ENCODE assay signal across 21 cellular contexts in genomic region chr11:74673956-74674355, GRCh38. TPM values are rescaled to one million over a fixed set of nuclear protein-coding genes. Genes with fewer than 3 reads are reported as not detected.
A peak's percentile ranks its signal among the peaks of the same experiment; 100 is the strongest.
DNase-seq lines count a peak whose midpoint lies in the region; TF ChIP-seq lines count a peak whose summit lies in the region.
"Had no signal": no experiment of that assay in that cellular context is flagged by ENCODE, and none has a peak within 500 bp of the region (broad histone marks: within the 10 kb centered on the region; RNA-seq: fewer than 3 reads in every experiment).

No MANE protein-coding gene starts in this region.

- H3K27ac ChIP-seq in endodermal cell (ENCODE audit: low read depth, low read length): no peak overlapping the region
- H3K27ac ChIP-seq in osteoblast (ENCODE audit: low read depth, low read length): peak overlapping the region; percentile 98
- H3K27ac ChIP-seq in transverse colon: peak overlapping the region; percentile 67 to 81 (median 74)
- no peak overlapping the region for H3K27ac ChIP-seq in testis

- TF ChIP-seq CTCF in endodermal cell (conservative IDR thresholded peaks at IDR 0.05) (no peak), osteoblast (IDR thresholded peaks at IDR 0.05; ENCODE audit: extremely low read depth, low read depth, low read length) (no peak), transverse colon (IDR thresholded peaks at IDR 0.05) (no peak), testis (IDR thresholded peaks at IDR 0.05) (no peak)

- H3K4me1 Mint-ChIP-seq in endodermal cell: peaks cover 8% of the 10 kb centered on the region
- H3K4me1 Mint-ChIP-seq in activated T-helper 2 cell treated with anti-CD3 and anti-CD28 coated beads, Interferon-gamma antibody, Interleukin-2, Interleukin-4, amounts not matched to agents 10 μg/mL and 5 μg/mL and 100 μg/mL, durations not matched to agents 14 hours and 24 hours and 36 hours (ENCODE audit: low read depth): no peaks in the 10 kb centered on the region
- H3K4me1 Mint-ChIP-seq: CD8-positive, alpha-beta memory T cell had no signal

- no peaks in the 10 kb centered on the region for H4K20me1 ChIP-seq in osteoblast (ENCODE audit: insufficient read depth, low read length)

- no peak for TF ChIP-seq EP300 in transverse colon (IDR thresholded peaks at IDR 0.05; ENCODE audit: low read depth)

- no peaks in the 10 kb centered on the region for H3K27me3 ChIP-seq in endodermal cell (ENCODE audit: control insufficient read depth, insufficient read depth, low read length, poor library complexity, severe bottlenecking)
- H3K27me3 ChIP-seq in osteoblast (ENCODE audit: insufficient read depth, low read length): no peaks in the 10 kb centered on the region
- no peaks in the 10 kb centered on the region for H3K27me3 ChIP-seq in transverse colon
- H3K27me3 ChIP-seq in testis: no peaks in the 10 kb centered on the region

- intact Hi-C loops in transverse colon (cut with DNase I; ENCODE audit: low total_unique reads) (no loop called here), testis (cut with DNase I; ENCODE audit: low total_unique reads) (no loop called here)
- intact Hi-C loops in activated T-helper 2 cell treated with anti-CD3 and anti-CD28 coated beads, Interferon-gamma antibody, Interleukin-2, Interleukin-4, amounts not matched to agents 10 μg/mL and 5 μg/mL and 100 μg/mL, durations not matched to agents 14 hours and 24 hours and 36 hours (cut with micrococcal nuclease): no loop called here

- H3K9me3 ChIP-seq in endodermal cell (ENCODE audit: control insufficient read depth, low read length) (no peaks in the 10 kb centered on the region), osteoblast (ENCODE audit: low read depth, low read length) (no peaks in the 10 kb centered on the region), transverse colon (no peaks in the 10 kb centered on the region), testis (no peaks in the 10 kb centered on the region)

- H3K9ac ChIP-seq in endodermal cell (ENCODE audit: extremely low read depth, low read length, poor library complexity, severe bottlenecking): no peak overlapping the region

- no peak overlapping the region for H3K27ac Mint-ChIP-seq in endodermal cell
- no peak overlapping the region for H3K27ac Mint-ChIP-seq in activated T-helper 2 cell treated with anti-CD3 and anti-CD28 coated beads, Interferon-gamma antibody, Interleukin-2, Interleukin-4, amounts not matched to agents 10 μg/mL and 5 μg/mL and 100 μg/mL, durations not matched to agents 14 hours and 24 hours and 36 hours
- H3K27ac Mint-ChIP-seq: activated naive CD8-positive, alpha-beta T cell treated with anti-CD3 and anti-CD28 coated beads, Interleukin-2, amount 10 ng/mL, durations not matched to agents 7 days and 5 days; T-helper 1 cell treated with Interleukin-12 subunit alpha and Interleukin-12 subunit beta and Interleukin-4 antibody, amounts not matched to agents 30 μg/mL and 1 μg/mL, for 36 hours had no signal

- in situ Hi-C loops in transverse colon (cut with MboI; ENCODE audit: low pct_ligation_motif_present in 1 of 4, low pct_unique_long_range_greater_than_20kb in 1 of 4, low sequenced_read_pairs in 3 of 4): no loop called here

- peak overlapping the region; percentile 54 for H3K4me2 ChIP-seq in osteoblast (ENCODE audit: insufficient read depth, low read length)

- WGBS in endodermal cell (ENCODE audit: insufficient coverage in 1 of 2, insufficient read length in 1 of 2), 2 experiments: 91 to 96% methylated on average over 3 to 6 of the region's 6 CpGs
- WGBS in transverse colon (ENCODE audit: low coverage in 1 of 2), 2 donors: 79 to 100% methylated on average over 3 to 6 of the region's 6 CpGs
- 84 to 100% methylated on average over 4 to 6 of the region's 6 CpGs for WGBS in testis, 2 donors

- TF ChIP-seq POLR2A in transverse colon (IDR thresholded peaks at IDR 0.05): no peak
- no peak for TF ChIP-seq POLR2A in testis (IDR thresholded peaks at IDR 0.05)

- no peaks in the 10 kb centered on the region for H3K79me2 ChIP-seq in osteoblast (ENCODE audit: insufficient read depth, low read length)

- no peaks in the 10 kb centered on the region for H3K36me3 ChIP-seq in endodermal cell (ENCODE audit: control insufficient read depth, insufficient read depth, low read length)
- H3K36me3 ChIP-seq in osteoblast (ENCODE audit: insufficient read depth, low read length): no peaks in the 10 kb centered on the region
- H3K36me3 ChIP-seq in transverse colon: no peaks in the 10 kb centered on the region
- H3K36me3 ChIP-seq in testis (ENCODE audit: low read depth, missing control alignments): no peaks in the 10 kb centered on the region

- H3K4me3 ChIP-seq in endodermal cell (ENCODE audit: low read length): no peak overlapping the region
- peak overlapping the region; percentile 14 for H3K4me3 ChIP-seq in osteoblast (ENCODE audit: insufficient read depth, low read length)
- H3K4me3 ChIP-seq in transverse colon: no peak overlapping the region
- H3K4me3 ChIP-seq in testis: no peak overlapping the region
- H3K4me3 ChIP-seq: GM12878 had no signal

- H3K9me3 Mint-ChIP-seq in endodermal cell: peaks cover 5% of the 10 kb centered on the region
- H3K9me3 Mint-ChIP-seq in activated T-helper 2 cell treated with anti-CD3 and anti-CD28 coated beads, Interferon-gamma antibody, Interleukin-2, Interleukin-4, amounts not matched to agents 10 μg/mL and 5 μg/mL and 100 μg/mL, durations not matched to agents 14 hours and 24 hours and 36 hours: no peaks in the 10 kb centered on the region
- H3K9me3 Mint-ChIP-seq: activated naive CD8-positive, alpha-beta T cell treated with anti-CD3 and anti-CD28 coated beads, Interleukin-2, amount 10 ng/mL, durations not matched to agents 7 days and 5 days; CD8-positive, alpha-beta memory T cell; T-helper 1 cell treated with Interleukin-12 subunit alpha and Interleukin-12 subunit beta and Interleukin-4 antibody, amounts not matched to agents 30 μg/mL and 1 μg/mL, for 36 hours had no signal

- peaks cover 1% of the 10 kb centered on the region for H3K27me3 Mint-ChIP-seq in endodermal cell (ENCODE audit: insufficient read depth)
- H3K27me3 Mint-ChIP-seq in activated T-helper 2 cell treated with anti-CD3 and anti-CD28 coated beads, Interferon-gamma antibody, Interleukin-2, Interleukin-4, amounts not matched to agents 10 μg/mL and 5 μg/mL and 100 μg/mL, durations not matched to agents 14 hours and 24 hours and 36 hours (ENCODE audit: low read depth): no peaks in the 10 kb centered on the region
- H3K27me3 Mint-ChIP-seq: activated naive CD8-positive, alpha-beta T cell treated with anti-CD3 and anti-CD28 coated beads, Interleukin-2, amount 10 ng/mL, durations not matched to agents 7 days and 5 days; CD8-positive, alpha-beta memory T cell had no signal

- DNase-seq in activated CD8-positive, alpha-beta memory T cell treated with anti-CD3 and anti-CD28 coated beads for 24 hours: peak; percentile 30
- no peak for DNase-seq in activated CD8-positive, alpha-beta memory T cell treated with anti-CD3 and anti-CD28 coated beads, Interleukin-2, amount 50 U/mL, for 48 hours
- DNase-seq in endodermal cell (peak; percentile 25), osteoblast (ENCODE audit: insufficient read length, low spot score, missing footprints) (no peak), transverse colon (no peak), testis (no peak), T1000 (lab: John Stamatoyannopoulos, UW) (no peak)
- no peak for DNase-seq in activated T-helper 2 cell treated with anti-CD3 and anti-CD28 coated beads, Interferon-gamma antibody, Interleukin-2, Interleukin-4, amounts not matched to agents 10 μg/mL and 5 μg/mL and 100 μg/mL, durations not matched to agents 14 hours and 24 hours and 36 hours (ENCODE audit: low spot score)
- DNase-seq: activated CD4-positive, alpha-beta T cell treated with anti-CD3 and anti-CD28 coated beads for 1 hour; activated naive CD8-positive, alpha-beta T cell treated with anti-CD3 and anti-CD28 coated beads, Interleukin-2, amount 10 ng/mL, durations not matched to agents 7 days and 5 days; activated T-cell treated with anti-CD3 and anti-CD28 coated beads, Interleukin-2, amount 50 U/mL, for 1 hour; CD8-positive, alpha-beta memory T cell; cerebellar nuclear complex; Karpas-422; NCI-H146; NCI-H526; stimulated activated CD4-positive, alpha-beta T cell treated with anti-CD3 and anti-CD28 coated beads, Interleukin-15, amount 100 ng/mL, for 24 hours; trophoblast cell had no signal

- no peak overlapping the region for H2AFZ ChIP-seq in osteoblast (ENCODE audit: low read length)

- H3K4me1 ChIP-seq in endodermal cell (ENCODE audit: control insufficient read depth, insufficient read depth, low read length): no peaks in the 10 kb centered on the region
- peaks cover 33% of the 10 kb centered on the region for H3K4me1 ChIP-seq in osteoblast (ENCODE audit: insufficient read depth, low read length)
- peaks cover 3 to 15% (median 9%) of the 10 kb centered on the region in 4 donors for H3K4me1 ChIP-seq in transverse colon
- H3K4me1 ChIP-seq in testis: peaks cover 6% of the 10 kb centered on the region

- H3K4me3 Mint-ChIP-seq in endodermal cell: no peak overlapping the region
- H3K4me3 Mint-ChIP-seq in activated T-helper 2 cell treated with anti-CD3 and anti-CD28 coated beads, Interferon-gamma antibody, Interleukin-2, Interleukin-4, amounts not matched to agents 10 μg/mL and 5 μg/mL and 100 μg/mL, durations not matched to agents 14 hours and 24 hours and 36 hours (ENCODE audit: low read depth): no peak overlapping the region
- H3K4me3 Mint-ChIP-seq: activated naive CD8-positive, alpha-beta T cell treated with anti-CD3 and anti-CD28 coated beads, Interleukin-2, amount 10 ng/mL, durations not matched to agents 7 days and 5 days; CD8-positive, alpha-beta memory T cell; T-helper 1 cell treated with Interleukin-12 subunit alpha and Interleukin-12 subunit beta and Interleukin-4 antibody, amounts not matched to agents 30 μg/mL and 1 μg/mL, for 36 hours had no signal

- peaks cover 2% of the 10 kb centered on the region for H3K36me3 Mint-ChIP-seq in endodermal cell (ENCODE audit: low read depth)
- H3K36me3 Mint-ChIP-seq in activated T-helper 2 cell treated with anti-CD3 and anti-CD28 coated beads, Interferon-gamma antibody, Interleukin-2, Interleukin-4, amounts not matched to agents 10 μg/mL and 5 μg/mL and 100 μg/mL, durations not matched to agents 14 hours and 24 hours and 36 hours (ENCODE audit: low read depth): no peaks in the 10 kb centered on the region
- H3K36me3 Mint-ChIP-seq: CD8-positive, alpha-beta memory T cell had no signal

RNA-seq across cellular contexts. Expression of gene CHRDL2, which starts 57.3 kb away (rescaled TPM):
- total RNA-seq in endodermal cell (1 to 10 TPM in 1 of 2 donors, under 1 TPM in 1; 0.44 to 1.2 TPM), osteoblast (under 0.01 TPM in 1 of 2 replicates, not detected in the other), transverse colon (10 to 100 TPM in 1 of 4 donors, 1 to 10 TPM in 3; 2.2 to 20.9 (median 4.0) TPM), testis (1 to 10 TPM; 3.5 to 5.3 TPM)
- polyA plus RNA-seq in endodermal cell (2013, experiment 1 of 2): 0.53 TPM
- polyA plus RNA-seq in endodermal cell (2013, experiment 2 of 2): 0.33 TPM
- 12.0 TPM for polyA plus RNA-seq in testis (ENCODE audit: insufficient read depth, low read depth, low replicate concordance)
- not detected in 2 replicates for total RNA-seq in activated T-helper 2 cell treated with anti-CD3 and anti-CD28 coated beads, Interferon-gamma antibody, Interleukin-2, Interleukin-4, amounts not matched to agents 10 μg/mL and 5 μg/mL and 100 μg/mL, durations not matched to agents 14 hours and 24 hours and 36 hours
- total RNA-seq: activated naive CD8-positive, alpha-beta T cell treated with anti-CD3 and anti-CD28 coated beads, Interleukin-2, amount 10 ng/mL, durations not matched to agents 7 days and 5 days; CD8-positive, alpha-beta memory T cell; epithelial cell of proximal tubule; GM12878 had no signal
- polyA plus RNA-seq: CD8-positive, alpha-beta memory T cell; GM12878 had no signal

Comparison
In these comparisons a context has a peak if more than half of its experiments do, and no peak if none do; other contexts are left out.
1. DNase-seq: peak in activated CD8-positive, alpha-beta memory T cell treated with anti-CD3 and anti-CD28 coated beads for 24 hours (single experiment) and endodermal cell (single experiment); none in activated CD8-positive, alpha-beta memory T cell treated with anti-CD3 and anti-CD28 coated beads, Interleukin-2, amount 50 U/mL, for 48 hours (single experiment), osteoblast (single experiment), transverse colon (single experiment), testis (single experiment), T1000 (single experiment) and activated T-helper 2 cell treated with anti-CD3 and anti-CD28 coated beads, Interferon-gamma antibody, Interleukin-2, Interleukin-4, amounts not matched to agents 10 μg/mL and 5 μg/mL and 100 μg/mL, durations not matched to agents 14 hours and 24 hours and 36 hours (single experiment).
2. H3K27ac ChIP-seq: peak in osteoblast (single experiment) and transverse colon (4 of 4); none in endodermal cell (single experiment) and testis (0 of 2).